ENCODE assay signal across 9 cellular contexts in genomic region chr5:149093625-149094024, GRCh38. TPM values are rescaled to one million over a fixed set of nuclear protein-coding genes. Genes with fewer than 3 reads are reported as not detected.
"Had no signal": no experiment of that assay in that cellular context is flagged by ENCODE, and none has a peak within 500 bp of the region (broad histone marks: within the 10 kb centered on the region; RNA-seq: fewer than 3 reads in every experiment).

No MANE protein-coding gene starts in this region.

- FAIRE-seq: G401.6, GM12878, GM12891, GM12892, GM18507, GM19239 had no signal

- ATAC-seq: GM12878 had no signal

- DNase-seq: GDM1, GF-D8 had no signal

- H3K4me3 ChIP-seq: GM12878 had no signal

RNA-seq across cellular contexts. Expression of gene SH3TC2, which starts 30.8 kb away (rescaled TPM):
- total RNA-seq: G401, GM12878 had no signal
- polyA plus RNA-seq: GM12878 had no signal

RNA-seq across cellular contexts. Expression of gene ABLIM3, which starts 47.7 kb away (rescaled TPM):
- total RNA-seq: GM12878 had no signal
